ENCODE assay signal across 9 cellular contexts in the genomic region with DNA sequence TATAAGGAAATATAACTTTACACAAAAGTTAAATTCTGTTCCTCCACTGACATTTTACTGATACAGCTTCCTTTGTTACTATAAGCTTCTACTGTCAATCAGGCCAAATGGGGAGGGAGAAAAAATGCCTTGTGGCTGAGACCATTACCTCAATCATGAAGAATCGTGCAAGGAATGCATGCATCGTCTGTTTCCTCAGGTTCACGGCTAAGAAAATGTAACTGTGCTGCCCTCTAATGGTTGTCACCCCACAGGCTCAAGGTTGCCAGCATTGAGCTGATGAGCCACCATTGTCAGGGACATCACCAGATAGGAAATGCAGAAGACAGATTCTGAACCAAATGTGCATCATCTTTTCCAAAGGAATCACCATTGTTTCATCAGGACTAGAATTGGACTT.
DNase-seq lines count a peak whose midpoint lies in the region; ATAC-seq and TF ChIP-seq lines count a peak whose summit lies in the region.
"Had no signal": no experiment of that assay in that cellular context is flagged by ENCODE, and none has a peak within 500 bp of the region (broad histone marks: within the 10 kb centered on the region; RNA-seq: fewer than 3 reads in every experiment).

No MANE protein-coding gene starts in this region.

- no peak for DNase-seq in BJ (ENCODE audit: low read depth)
- peak; percentile 73 for DNase-seq in HFFc6
- DNase-seq in Peyer's patch: no peak
- peak; percentile 73 for DNase-seq in fibroblast of the aortic adventitia (ENCODE audit: low read depth)
- DNase-seq in renal cortical epithelial cell (ENCODE audit: low read depth): peak; percentile 83
- DNase-seq in germinal center (ENCODE audit: low spot score): no peak
- no peak for DNase-seq in T-helper 1 cell

- H3K27me3 Mint-ChIP-seq in HFFc6 (ENCODE audit: insufficient read depth): no peaks in the 10 kb centered on the region; the same call in 1 of the 2 replicates
- H3K27me3 Mint-ChIP-seq: stimulated activated naive CD8-positive, alpha-beta T cell treated with anti-CD3 and anti-CD28 coated beads, Interleukin-15, Interleukin-2, amounts not matched to agents 100 ng/mL and 50 ng/mL, for 24 hours had no signal

- H3K27me3 ChIP-seq in BJ (ENCODE audit: control insufficient read depth, insufficient read depth, low read length) (no peaks in the 10 kb centered on the region; the same call in none of the 2 replicates), Peyer's patch (no peaks in the 10 kb centered on the region)

- no peaks in the 10 kb centered on the region for H3K36me3 ChIP-seq in BJ (ENCODE audit: control insufficient read depth, insufficient read depth, low read length)
- H3K36me3 ChIP-seq in Peyer's patch: no peaks in the 10 kb centered on the region

- POLR2A ChIA-PET in BJ (lab: Charles Lee): interaction anchor here (0.6 kb wide), 1 partner anchor 429 kb away, joined by 3 read pairs; no protein-coding TSS in a partner anchor

- no peak for TF ChIP-seq POLR2A in Peyer's patch (IDR thresholded peaks at IDR 0.05)

- H3K9me3 ChIP-seq in Peyer's patch: no peaks in the 10 kb centered on the region

- H3K4me3 ChIP-seq in BJ (ENCODE audit: low read depth, low read length): no peak overlapping the region
- H3K4me3 ChIP-seq in Peyer's patch: no peak overlapping the region
- no peak overlapping the region for H3K4me3 ChIP-seq in fibroblast of the aortic adventitia (ENCODE audit: low read depth, low read length)

- H3K9me3 Mint-ChIP-seq in HFFc6: no peaks in the 10 kb centered on the region

- no peak overlapping the region for H3K4me3 Mint-ChIP-seq in HFFc6
- H3K4me3 Mint-ChIP-seq: stimulated activated naive CD8-positive, alpha-beta T cell treated with anti-CD3 and anti-CD28 coated beads, Interleukin-15, Interleukin-2, amounts not matched to agents 100 ng/mL and 50 ng/mL, for 24 hours had no signal

- H3K27ac ChIP-seq in Peyer's patch: no peak overlapping the region

- ATAC-seq in GM21717 (IDR thresholded peaks at IDR 0.05; ENCODE audit: unreplicated experiment): no peak

- TF ChIP-seq CTCF in BJ (IDR thresholded peaks at IDR 0.05; ENCODE audit: insufficient read depth, low read depth, low read length) (peak; percentile 53), HFFc6 (IDR thresholded peaks at IDR 0.05) (peak; percentile 86), Peyer's patch (IDR thresholded peaks at IDR 0.05) (peak in 4 of 6 experiments; percentile 10 to 32 (median 16)), fibroblast of the aortic adventitia (IDR thresholded peaks at IDR 0.05; ENCODE audit: insufficient read depth, low read length) (peak; percentile 79)

- no peaks in the 10 kb centered on the region for H3K36me3 Mint-ChIP-seq in HFFc6 (ENCODE audit: low read depth)

- peaks cover 20% of the 10 kb centered on the region for H3K4me1 Mint-ChIP-seq in HFFc6 (ENCODE audit: low read depth)

- no peak overlapping the region for H3K27ac Mint-ChIP-seq in HFFc6
- H3K27ac Mint-ChIP-seq: stimulated activated naive CD8-positive, alpha-beta T cell treated with anti-CD3 and anti-CD28 coated beads, Interleukin-15, Interleukin-2, amounts not matched to agents 100 ng/mL and 50 ng/mL, for 24 hours had no signal

- CTCF ChIA-PET in BJ (lab: Yijun Ruan, JAX): interaction anchor here (0.5 to 3.4 kb wide), 11 partner anchors 9 to 541 kb away, joined by 3 to 17 read pairs (median 5); no protein-coding TSS in a partner anchor

- H3K4me1 ChIP-seq in Peyer's patch: no peaks in the 10 kb centered on the region

Comparison
In these comparisons a context has a peak if more than half of its experiments do, and no peak if none do; other contexts are left out.
1. DNase-seq: peak in HFFc6 (single experiment), fibroblast of the aortic adventitia (single experiment) and renal cortical epithelial cell (single experiment); none in BJ (single experiment), Peyer's patch (0 of 3), germinal center (single experiment) and T-helper 1 cell (0 of 5).
2. CTCF ChIP-seq: peak in every context shown above with its lines; median percentile 86 in HFFc6; 79 in fibroblast of the aortic adventitia; 53 in BJ; 16 in Peyer's patch.